In genomic region chr2:230411484-230412368, GRCh38 we compare ENCODE assay signal across 8 cellular contexts. TPM values are rescaled to one million over a fixed set of nuclear protein-coding genes. Genes with fewer than 3 reads are reported as not detected.
A peak's percentile ranks its signal among the peaks of the same experiment; 100 is the strongest.
DNase-seq lines count a peak whose midpoint lies in the region; ATAC-seq and TF ChIP-seq lines count a peak whose summit lies in the region.

No MANE protein-coding gene starts in this region.

- ATAC-seq in GM18505 (IDR thresholded peaks at IDR 0.05; ENCODE audit: unreplicated experiment) (peak; percentile 47), HG02870 (IDR thresholded peaks at IDR 0.05; ENCODE audit: unreplicated experiment) (peak; percentile 53)

- H3K27me3 ChIP-seq in A673 (replicated peaks; ENCODE audit: insufficient read depth, low read depth, low read length, poor library complexity): peaks cover 15% of the 10 kb centered on the region
- no peaks in the 10 kb centered on the region for H3K27me3 ChIP-seq in effector memory CD4-positive, alpha-beta T cell (replicated peaks; ENCODE audit: control insufficient read depth, insufficient read depth, low read length, poor library complexity, severe bottlenecking)

- intact Hi-C loops in A673 (cut with micrococcal nuclease; ENCODE audit: unreplicated experiment): no loop called here

- no peaks in the 10 kb centered on the region for H3K36me3 ChIP-seq in A673 (ENCODE audit: insufficient read depth, low read length, poor library complexity, severe bottlenecking)
- H3K36me3 ChIP-seq in effector memory CD4-positive, alpha-beta T cell (ENCODE audit: control insufficient read depth, insufficient read depth, low read length): no peaks in the 10 kb centered on the region

- peak overlapping the region; percentile 53 for H3K4me3 ChIP-seq in A673 (ENCODE audit: low read depth, low read length, poor library complexity, severe bottlenecking)
- peak overlapping the region; percentile 97 for H3K4me3 ChIP-seq in effector memory CD4-positive, alpha-beta T cell (ENCODE audit: insufficient read depth, low read depth, low read length, poor library complexity, severe bottlenecking)

- CTCF ChIA-PET in A673 (lab: Charles Lee): no interaction called here

- no peaks in the 10 kb centered on the region for H3K9me3 ChIP-seq in A673 (ENCODE audit: low read depth, low read length, poor library complexity, severe bottlenecking)
- H3K9me3 ChIP-seq in effector memory CD4-positive, alpha-beta T cell (ENCODE audit: control insufficient read depth, low read length): no peaks in the 10 kb centered on the region

- BruUV-seq in A673 (replicated peaks; lab: Mats Ljungman, UMichigan): no TSS peak

- H3K4me1 ChIP-seq in A673 (ENCODE audit: insufficient read depth, low read length, poor library complexity, severe bottlenecking): no peaks in the 10 kb centered on the region
- peaks cover 25% of the 10 kb centered on the region for H3K4me1 ChIP-seq in effector memory CD4-positive, alpha-beta T cell (ENCODE audit: control insufficient read depth, insufficient read depth, low read length, poor library complexity, severe bottlenecking)

- no peak for TF ChIP-seq CTCF in A673 (conservative IDR thresholded peaks at IDR 0.05; ENCODE audit: low read depth, low read length)

- H3K27ac ChIP-seq in A673 (ENCODE audit: low read depth, low read length, poor library complexity, severe bottlenecking): no peak overlapping the region
- peak overlapping the region; percentile 89 for H3K27ac ChIP-seq in effector memory CD4-positive, alpha-beta T cell (ENCODE audit: insufficient read depth, low read length, poor library complexity, severe bottlenecking)

- peak; percentile 41 for DNase-seq in A673 (ENCODE audit: low spot score)
- peak; percentile 26 for DNase-seq in NCI-H345 (lab: John Stamatoyannopoulos, UW)
- peak; percentile 33 to 35 for DNase-seq in activated CD4-positive, alpha-beta T cell treated with anti-CD3 and anti-CD28 coated beads, Interleukin-2, amount 50 U/mL, for 4 hours
- DNase-seq in effector memory CD4-positive, alpha-beta T cell: peak; percentile 49 to 54 (median 52)
- DNase-seq in lung microvascular endothelial cell (ENCODE audit: low read depth in 2 of 2): peak; percentile 64 to 72
- peak; percentile 53 for DNase-seq in stimulated activated CD8-positive, alpha-beta memory T cell treated with anti-CD3 and anti-CD28 coated beads, Interleukin-15, amount 100 ng/mL, for 48 hours (ENCODE audit: low read depth in 2 of 2)

- POLR2A ChIA-PET in A673 (lab: Charles Lee; ENCODE audit: low non-redundant PET): no interaction called here

- TF ChIP-seq POLR2A in GM18505 (IDR thresholded peaks at IDR 0.05; ENCODE audit: borderline replicate concordance, extremely low read depth, insufficient read depth, insufficient read length): peak; percentile 66

RNA-seq across cellular contexts. Expression of gene SP100, which starts 4.3 kb away (rescaled TPM):
- 2.9 and 3.8 TPM in 2 replicates for total RNA-seq in A673 (2021)
- 64.9 and 77.8 TPM in 2 replicates for total RNA-seq in lung microvascular endothelial cell

Comparison
In these comparisons a context has a peak if more than half of its experiments do, and no peak if none do; other contexts are left out.
1. RNA of gene SP100, which starts 4.3 kb away (total RNA-seq): 64.9 to 77.8 TPM in lung microvascular endothelial cell; 2.9 to 3.8 TPM in A673; every median in the first group is over 10 times any median in the second.
2. Peak in every context shown above with its lines, with median percentiles within 50 percentile points of each other: DNase-seq.